In the genomic region with DNA sequence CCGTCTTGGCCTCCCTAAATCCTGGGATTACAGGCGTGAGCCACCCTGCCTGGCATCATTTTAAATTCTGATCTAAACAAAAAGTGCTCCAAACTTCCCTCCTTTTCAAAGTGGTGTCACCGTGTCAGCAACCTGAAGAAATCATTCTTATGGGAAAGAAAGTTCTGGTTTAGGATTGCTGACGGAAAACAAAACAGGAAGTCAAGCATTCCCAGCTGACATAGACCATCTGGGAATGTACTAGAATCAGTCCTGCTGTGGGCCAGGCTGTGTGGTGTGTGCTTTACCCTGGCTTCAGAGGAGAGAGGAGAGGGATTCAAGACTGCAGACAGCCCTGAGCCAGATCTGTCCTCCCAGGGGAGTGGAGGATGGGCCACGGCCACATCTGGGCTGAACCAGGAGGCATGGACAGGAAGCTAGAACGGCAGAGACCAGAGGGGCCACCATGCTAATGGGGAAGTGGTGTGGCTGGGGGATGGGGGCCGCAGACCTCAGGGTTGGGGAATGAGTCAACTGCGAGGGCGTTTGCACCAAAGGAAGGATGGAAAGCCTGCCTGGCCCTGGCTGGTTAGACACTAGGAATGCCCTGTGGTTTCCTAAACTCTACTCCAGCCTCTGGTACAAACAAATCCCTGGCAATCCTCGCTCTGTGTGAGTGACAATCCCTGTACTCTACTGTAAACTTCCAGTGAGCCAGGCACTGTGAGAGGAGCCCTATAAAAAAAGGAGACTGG, we compare ENCODE assay signal across 8 cellular contexts. TPM values are rescaled to one million over a fixed set of nuclear protein-coding genes. Genes with fewer than 3 reads are reported as not detected.
DNase-seq lines count a peak whose midpoint lies in the region; ATAC-seq and TF ChIP-seq lines count a peak whose summit lies in the region.

No MANE protein-coding gene starts in this region.

- H2AK5ac ChIP-seq in neuronal stem cell (ENCODE audit: low read depth, low read length) = peak overlapping the region; percentile 50

- H3K27me3 ChIP-seq in neuronal stem cell (ENCODE audit: control insufficient read depth in 3 of 3, insufficient read depth in 3 of 3, low read depth in 1 of 3, low read length in 3 of 3) = no peaks in the 10 kb centered on the region

- peak overlapping the region; percentile 81 for H3K23ac ChIP-seq in neuronal stem cell (ENCODE audit: low read depth, low read length, poor library complexity)

- H3K18ac ChIP-seq in neuronal stem cell (ENCODE audit: low read length) = peak overlapping the region; percentile 72

- H3K27ac ChIP-seq in neuronal stem cell (replicated peaks; ENCODE audit: low read length) = no peak overlapping the region

- no peak overlapping the region for H4K91ac ChIP-seq in neuronal stem cell (ENCODE audit: low read depth, low read length, poor library complexity)

- DNase-seq in CD14-positive monocyte (ENCODE audit: low spot score) = peak; percentile 93
- peak; percentile 41 for DNase-seq in T-helper 2 cell treated with Interferon-gamma antibody and Interleukin-4, amounts not matched to agents 5 μg/mL and 100 μg/mL, for 36 hours (ENCODE audit: low spot score)
- DNase-seq in fibroblast of the aortic adventitia (ENCODE audit: low read depth) = peak; percentile 92
- DNase-seq in neuronal stem cell (ENCODE audit: low spot score) = no peak
- no peak for DNase-seq in NCI-H1417 (lab: John Stamatoyannopoulos, UW)
- DNase-seq in NCI-H2081 (lab: John Stamatoyannopoulos, UW) = no peak

- peak overlapping the region; percentile 85 to 95 (median 93) for H3K27ac Mint-ChIP-seq in CD14-positive monocyte
- no peak overlapping the region for H3K27ac Mint-ChIP-seq in T-helper 2 cell treated with Interferon-gamma antibody and Interleukin-4, amounts not matched to agents 5 μg/mL and 100 μg/mL, for 36 hours

- no peaks in the 10 kb centered on the region for H3K36me3 ChIP-seq in neuronal stem cell (replicated peaks in 1 of 2; ENCODE audit: control insufficient read depth in 2 of 2, insufficient read depth in 2 of 2, low read length in 2 of 2)

- H3K9me3 Mint-ChIP-seq in CD14-positive monocyte = peaks cover 0 to 4% (median 0%) of the 10 kb centered on the region in 7 donors
- no peaks in the 10 kb centered on the region for H3K9me3 Mint-ChIP-seq in T-helper 2 cell treated with Interferon-gamma antibody and Interleukin-4, amounts not matched to agents 5 μg/mL and 100 μg/mL, for 36 hours

- H3K27me3 Mint-ChIP-seq in CD14-positive monocyte (ENCODE audit: low read depth in 3 of 3) = peaks cover 0 to 3% (median 3%) of the 10 kb centered on the region in 3 donors
- peaks cover 6% of the 10 kb centered on the region for H3K27me3 Mint-ChIP-seq in T-helper 2 cell treated with Interferon-gamma antibody and Interleukin-4, amounts not matched to agents 5 μg/mL and 100 μg/mL, for 36 hours (ENCODE audit: low read depth)

- no peak overlapping the region for H2BK5ac ChIP-seq in neuronal stem cell (ENCODE audit: low read length)

- H3K9me3 ChIP-seq in neuronal stem cell (replicated peaks in 1 of 2; ENCODE audit: control insufficient read depth in 2 of 2, insufficient read depth in 1 of 2, low read depth in 1 of 2, low read length in 2 of 2) = no peaks in the 10 kb centered on the region

- no peak overlapping the region for H3K14ac ChIP-seq in neuronal stem cell (ENCODE audit: low read length)

- no peak overlapping the region for H2BK12ac ChIP-seq in neuronal stem cell (ENCODE audit: low read length)

- H4K8ac ChIP-seq in neuronal stem cell (ENCODE audit: low read depth, low read length) = no peak overlapping the region

- peak overlapping the region; percentile 73 to 89 for H3K4me3 Mint-ChIP-seq in CD14-positive monocyte
- H3K4me3 Mint-ChIP-seq in T-helper 2 cell treated with Interferon-gamma antibody and Interleukin-4, amounts not matched to agents 5 μg/mL and 100 μg/mL, for 36 hours = no peak overlapping the region

- H3K4me2 ChIP-seq in neuronal stem cell (ENCODE audit: insufficient read depth, low read length, poor library complexity, severe bottlenecking) = no peak overlapping the region

- H2BK15ac ChIP-seq in neuronal stem cell (ENCODE audit: low read length) = no peak overlapping the region

- H2AFZ ChIP-seq in neuronal stem cell (ENCODE audit: low read length) = peak overlapping the region; percentile 96

- H3K4me1 ChIP-seq in neuronal stem cell (ENCODE audit: control insufficient read depth in 2 of 2, insufficient read depth in 1 of 2, low read depth in 1 of 2, low read length in 2 of 2) = peaks cover 4 to 16% of the 10 kb centered on the region in 2 donors

- no peaks in the 10 kb centered on the region for H3K79me1 ChIP-seq in neuronal stem cell (ENCODE audit: low read depth, low read length)

- TF ChIP-seq CTCF in CD14-positive monocyte (IDR thresholded peaks at IDR 0.05) = no peak
- no peak for TF ChIP-seq CTCF in fibroblast of the aortic adventitia (IDR thresholded peaks at IDR 0.05; ENCODE audit: insufficient read depth, low read length)

- H3K4me3 ChIP-seq in fibroblast of the aortic adventitia (ENCODE audit: low read depth, low read length) = no peak overlapping the region
- H3K4me3 ChIP-seq in neuronal stem cell (ENCODE audit: low read length in 2 of 2) = no peak overlapping the region

- H3K36me3 Mint-ChIP-seq in CD14-positive monocyte = no peaks in the 10 kb centered on the region
- no peaks in the 10 kb centered on the region for H3K36me3 Mint-ChIP-seq in T-helper 2 cell treated with Interferon-gamma antibody and Interleukin-4, amounts not matched to agents 5 μg/mL and 100 μg/mL, for 36 hours (ENCODE audit: low read depth)

- H2BK120ac ChIP-seq in neuronal stem cell (ENCODE audit: low read depth, low read length) = no peak overlapping the region

- intact Hi-C loops in CD14-positive monocyte (cut with micrococcal nuclease) = no loop called here

- WGBS in neuronal stem cell (ENCODE audit: extremely low coverage in 2 of 2, insufficient read length in 2 of 2, insufficient replicate concordance in 1 of 2), 2 donors = no CpG with 5 or more reads among the region's 10 CpGs

- H3K9ac ChIP-seq in neuronal stem cell (ENCODE audit: low read depth, low read length, poor library complexity) = peak overlapping the region; percentile 16

- peaks cover 30% of the 10 kb centered on the region for H3K4me1 Mint-ChIP-seq in CD14-positive monocyte
- peaks cover 9% of the 10 kb centered on the region for H3K4me1 Mint-ChIP-seq in T-helper 2 cell treated with Interferon-gamma antibody and Interleukin-4, amounts not matched to agents 5 μg/mL and 100 μg/mL, for 36 hours (ENCODE audit: low read depth)

- peak; percentile 88 for ATAC-seq in GM19395 (IDR thresholded peaks at IDR 0.05; ENCODE audit: unreplicated experiment)
- ATAC-seq in HG03432 (IDR thresholded peaks at IDR 0.05; ENCODE audit: unreplicated experiment) = peak; percentile 79

- no peak overlapping the region for H3K4ac ChIP-seq in neuronal stem cell (ENCODE audit: low read length)

RNA-seq across cellular contexts. Expression of a gene that starts 16.7 kb away (rescaled TPM):
- polyA plus RNA-seq in CD14-positive monocyte = 1 to 10 TPM; 1.1 to 1.3 TPM
- total RNA-seq in fibroblast of the aortic adventitia (ENCODE audit: low replicate concordance) = 31.9 and 89.9 TPM in 2 replicates
- 20.1 TPM for polyA plus RNA-seq in neuronal stem cell (2013, experiment 1 of 2)
- polyA plus RNA-seq in neuronal stem cell (2013, experiment 2 of 2) = 18.7 TPM

RNA-seq across cellular contexts. Expression of a gene that starts 18.3 kb away (rescaled TPM):
- 10 to 100 TPM; 33.5 to 42.1 TPM for polyA plus RNA-seq in CD14-positive monocyte
- total RNA-seq in fibroblast of the aortic adventitia (ENCODE audit: low replicate concordance) = 2.5 and 39.0 TPM in 2 replicates
- 48.8 TPM for polyA plus RNA-seq in neuronal stem cell (2013, experiment 1 of 2)
- polyA plus RNA-seq in neuronal stem cell (2013, experiment 2 of 2) = 48.1 TPM

Comparison
In these comparisons a context has a peak if more than half of its experiments do, and no peak if none do; other contexts are left out.
1. DNase-seq: peak in CD14-positive monocyte (single experiment), T-helper 2 cell treated with Interferon-gamma antibody and Interleukin-4, amounts not matched to agents 5 μg/mL and 100 μg/mL, for 36 hours (single experiment) and fibroblast of the aortic adventitia (single experiment); none in neuronal stem cell (single experiment), NCI-H1417 (0 of 3) and NCI-H2081 (0 of 2).